In the genomic region with DNA sequence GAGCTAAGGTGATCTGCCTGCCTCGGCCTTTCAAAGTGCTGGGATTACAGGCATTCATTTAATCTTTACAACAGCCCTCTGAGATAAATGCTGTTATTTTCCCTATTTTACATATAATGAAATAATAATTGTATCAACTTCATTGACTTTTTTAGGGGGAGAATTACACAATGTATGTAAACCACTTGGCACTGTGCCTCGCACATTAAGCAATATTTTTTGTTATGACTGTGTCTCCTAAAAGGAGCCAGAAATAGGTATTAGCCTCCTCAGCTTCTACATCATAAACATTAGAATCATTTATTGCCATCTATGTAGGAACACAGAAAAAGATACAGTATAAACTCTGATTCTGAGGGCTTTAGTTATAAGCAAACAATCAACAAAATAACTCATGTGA, we compare ENCODE assay signal across 12 cellular contexts. TPM values are rescaled to one million over a fixed set of nuclear protein-coding genes. Genes with fewer than 3 reads are reported as not detected.
DNase-seq lines count a peak whose midpoint lies in the region; TF ChIP-seq lines count a peak whose summit lies in the region.
"Had no signal": no experiment of that assay in that cellular context is flagged by ENCODE, and none has a peak within 500 bp of the region (broad histone marks: within the 10 kb centered on the region; RNA-seq: fewer than 3 reads in every experiment).

No MANE protein-coding gene starts in this region.

- H3K36me3 Mint-ChIP-seq in CD14-positive monocyte, result no peaks in the 10 kb centered on the region

- peak overlapping the region in 4 of 7 donors; percentile 20 to 89 (median 64) for H3K27ac Mint-ChIP-seq in CD14-positive monocyte

- H3K27me3 Mint-ChIP-seq in CD14-positive monocyte (ENCODE audit: low read depth in 3 of 3), result peaks cover 1 to 11% (median 3%) of the 10 kb centered on the region in 3 donors

- H3K4me3 Mint-ChIP-seq in CD14-positive monocyte, result peak overlapping the region in 1 of 2 donors; percentile 21

- peaks cover 22% of the 10 kb centered on the region for H3K4me1 Mint-ChIP-seq in CD14-positive monocyte

- no peak for DNase-seq in CD14-positive monocyte (ENCODE audit: low spot score)
- peak; percentile 20 for DNase-seq in ELR (ENCODE audit: low read depth)
- peak; percentile 23 for DNase-seq in SKM-1 treated with dmso at 0.1 percent for 144 hours (lab: John Stamatoyannopoulos, UW; ENCODE audit: unreplicated experiment)
- DNase-seq in fibroblast of peridontal ligament (ENCODE audit: extremely low read depth), result peak; percentile 29
- no peak for DNase-seq in UCSD-AML1 (lab: John Stamatoyannopoulos, UW; ENCODE audit: unreplicated experiment)
- DNase-seq in NCI-H510A (lab: John Stamatoyannopoulos, UW), result no peak
- no peak for DNase-seq in NCI-H1048 (lab: John Stamatoyannopoulos, UW)
- DNase-seq in SW 1271 (lab: John Stamatoyannopoulos, UW), result no peak
- DNase-seq: activated CD4-positive, CD25-positive, alpha-beta regulatory T cell; activated naive CD4-positive, alpha-beta T cell; dorsolateral prefrontal cortex; NCI-H2107 had no signal

- TF ChIP-seq CTCF in CD14-positive monocyte (IDR thresholded peaks at IDR 0.05), result no peak

- H3K9me3 Mint-ChIP-seq in CD14-positive monocyte, result no peaks in the 10 kb centered on the region

- intact Hi-C loops in CD14-positive monocyte (cut with micrococcal nuclease), result no loop called here

RNA-seq across cellular contexts. Expression of gene DNAJC28, which starts 1.1 kb away (rescaled TPM):
- 1 to 10 TPM in 1 of 2 donors, under 1 TPM in 1; 0.26 to 1.1 TPM for polyA plus RNA-seq in CD14-positive monocyte

RNA-seq across cellular contexts. Expression of gene TMEM50B, which starts 12.8 kb away (rescaled TPM):
- polyA plus RNA-seq in CD14-positive monocyte, result 10 to 100 TPM; 33.8 to 38.2 TPM

RNA-seq across cellular contexts. Expression of gene GART, which starts 49.3 kb away (rescaled TPM):
- 10 to 100 TPM; 26.1 to 28.6 TPM for polyA plus RNA-seq in CD14-positive monocyte

RNA-seq across cellular contexts. Expression of gene SON, which starts 50.3 kb away (rescaled TPM):
- 100 to 1,000 TPM; 184 to 269 TPM for polyA plus RNA-seq in CD14-positive monocyte

Comparison
In these comparisons a context has a peak if more than half of its experiments do, and no peak if none do; other contexts are left out.
1. DNase-seq: peak in ELR (single experiment), SKM-1 treated with dmso at 0.1 percent for 144 hours (single experiment) and fibroblast of peridontal ligament (single experiment); none in CD14-positive monocyte (single experiment), UCSD-AML1 (single experiment), NCI-H510A (single experiment), NCI-H1048 (single experiment) and SW 1271 (0 of 2).